7 cellular contexts compared by ENCODE assay signal in the genomic region with DNA sequence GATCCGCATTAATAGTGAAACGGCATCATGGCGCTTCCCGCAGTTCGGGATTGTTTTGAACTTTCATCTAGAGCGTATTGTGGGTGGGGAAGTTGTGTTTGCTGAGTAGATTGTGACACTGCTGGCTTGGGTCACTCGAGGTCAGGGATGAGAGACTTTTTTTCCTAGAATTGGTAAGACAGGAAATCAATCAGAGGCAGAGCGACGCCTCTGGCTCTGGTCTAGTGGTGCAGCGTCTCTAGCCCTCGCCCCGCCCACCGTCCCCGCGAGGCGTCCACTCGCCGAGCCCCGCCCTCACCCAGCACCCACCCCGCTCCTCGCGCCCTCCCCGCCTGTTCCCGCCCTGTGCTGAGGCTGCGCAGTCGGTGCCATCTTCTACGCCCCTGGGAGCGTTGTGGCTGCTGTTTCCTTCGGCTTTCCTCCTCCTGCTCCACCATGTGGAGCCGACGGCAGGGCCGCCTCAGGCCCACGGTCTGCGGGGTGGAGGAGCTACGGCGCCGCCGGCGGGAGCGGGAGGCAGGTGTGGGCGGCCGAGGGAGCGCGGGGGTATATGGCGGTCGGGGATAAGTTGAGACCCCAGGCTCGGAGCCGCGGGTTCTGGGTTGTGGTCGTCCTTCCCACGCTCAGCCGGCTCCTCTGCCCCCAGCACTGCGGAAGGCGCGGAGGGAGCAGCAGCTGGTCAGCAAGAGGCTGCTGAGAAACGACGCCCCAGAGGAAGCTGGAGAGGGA. TPM values are rescaled to one million over a fixed set of nuclear protein-coding genes. Genes with fewer than 3 reads are reported as not detected.
DNase-seq lines count a peak whose midpoint lies in the region; ATAC-seq and TF ChIP-seq lines count a peak whose summit lies in the region.

A gene (plus strand): TSS at position 359 of the 729 bp plus-strand sequence. CDS start 77 bp downstream, at position 436.

- H3K9me3 ChIP-seq in ascending aorta = no peaks in the 10 kb centered on the region

- H3K4me3 ChIP-seq in ascending aorta = peak within 1 kb of the TSS; percentile 61 to 86

- H3K36me3 ChIP-seq in ascending aorta = peaks cover 0 to 18% of the 10 kb centered on the region in 2 donors

- H3K4me1 ChIP-seq in ascending aorta = peaks cover 3 to 8% of the 10 kb centered on the region in 2 donors

- no peaks in the 10 kb centered on the region for H3K27me3 ChIP-seq in ascending aorta

- peak; percentile 54 for ATAC-seq in GM18499 (IDR thresholded peaks at IDR 0.05; ENCODE audit: insufficient read depth, unreplicated experiment)
- ATAC-seq in HG02943 (IDR thresholded peaks at IDR 0.05; ENCODE audit: low read depth, unreplicated experiment) = peak; percentile 92

- peak within 1 kb of the TSS; percentile 85 to 89 for H3K27ac ChIP-seq in ascending aorta

- DNase-seq in NCI-H187 treated with DMSO at 0.1 percent for 48 hours (lab: John Stamatoyannopoulos, UW) = peak; percentile 46
- DNase-seq in ascending aorta (ENCODE audit: low spot score in 2 of 2) = peak; percentile 83 to 98
- peak; percentile 99 for DNase-seq in hepatic stellate cell (ENCODE audit: low spot score)
- DNase-seq in renal cortical epithelial cell (ENCODE audit: low read depth) = peak; percentile 90

- intact Hi-C loops in T-helper 2 cell treated with Interferon-gamma antibody and Interleukin-4, amounts not matched to agents 100 ng/mL and 5 ng/mL, for 36 hours (cut with micrococcal nuclease) = loop anchor here (1.0 to 5.0 kb wide), 11 partner anchors 8 to 397 kb away; a partner anchor contains a TSS
- intact Hi-C loops in ascending aorta (cut with DNase I) = loop anchor here (1.0 to 2.0 kb wide), 5 partner anchors 8 to 238 kb away; a partner anchor contains a TSS

- TF ChIP-seq CTCF in ascending aorta (IDR thresholded peaks at IDR 0.05) = peak; percentile 25 to 76 (median 70)

RNA-seq across cellular contexts. Expression of the gene that starts here (rescaled TPM):
- 36.4 and 38.6 TPM in 2 replicates for total RNA-seq in T-helper 2 cell treated with Interferon-gamma antibody and Interleukin-4, amounts not matched to agents 100 ng/mL and 5 ng/mL, for 36 hours
- total RNA-seq in ascending aorta (87.7 TPM), renal cortical epithelial cell (10.9 and 18.9 TPM in 2 replicates)

Comparison
In these comparisons a context has a peak if more than half of its experiments do, and no peak if none do; other contexts are left out.
1. Peak in every context shown above with its lines: DNase-seq, ATAC-seq, H3K4me3 ChIP-seq and H3K27ac ChIP-seq.
2. DNase-seq: peak in every context shown above with its lines; median percentile 99 in hepatic stellate cell; 90 in ascending aorta; 90 in renal cortical epithelial cell; 46 in NCI-H187 treated with DMSO at 0.1 percent for 48 hours.